ENCODE assay signal across 8 cellular contexts in genomic region chr20:62239278-62239879, GRCh38. TPM values are rescaled to one million over a fixed set of nuclear protein-coding genes. Genes with fewer than 3 reads are reported as not detected.
DNase-seq lines count a peak whose midpoint lies in the region; ATAC-seq, FAIRE-seq and TF ChIP-seq lines count a peak whose summit lies in the region.

No MANE protein-coding gene starts in this region.

- intact Hi-C loops in activated CD4-positive, alpha-beta memory T cell treated with anti-CD3 and anti-CD28 coated beads for 36 hours (cut with micrococcal nuclease), result loop anchor here (5.0 to 10.0 kb wide), 2 partner anchors 148 to 175 kb away; partner anchors contain the start of genes RPS21 and TAF4

- H3K27ac Mint-ChIP-seq in activated CD4-positive, alpha-beta memory T cell treated with anti-CD3 and anti-CD28 coated beads for 36 hours, result peak overlapping the region; percentile 33
- H3K27ac Mint-ChIP-seq in stimulated activated effector memory CD8-positive, alpha-beta T cell treated with anti-CD3 and anti-CD28 coated beads, Interleukin-12 subunit alpha, Interleukin-12 subunit beta, amount 100 ng/mL, for 72 hours, result peak overlapping the region; percentile 83

- peaks cover 38% of the 10 kb centered on the region for H3K4me1 Mint-ChIP-seq in activated CD4-positive, alpha-beta memory T cell treated with anti-CD3 and anti-CD28 coated beads for 36 hours (ENCODE audit: low read depth)
- peaks cover 35% of the 10 kb centered on the region for H3K4me1 Mint-ChIP-seq in stimulated activated effector memory CD8-positive, alpha-beta T cell treated with anti-CD3 and anti-CD28 coated beads, Interleukin-12 subunit alpha, Interleukin-12 subunit beta, amount 100 ng/mL, for 72 hours

- POLR2A ChIA-PET in activated CD4-positive, alpha-beta memory T cell treated with anti-CD3 and anti-CD28 coated beads for 36 hours (lab: Charles Lee), result no interaction called here

- H3K9me3 Mint-ChIP-seq in activated CD4-positive, alpha-beta memory T cell treated with anti-CD3 and anti-CD28 coated beads for 36 hours, result no peaks in the 10 kb centered on the region
- H3K9me3 Mint-ChIP-seq in stimulated activated effector memory CD8-positive, alpha-beta T cell treated with anti-CD3 and anti-CD28 coated beads, Interleukin-12 subunit alpha, Interleukin-12 subunit beta, amount 100 ng/mL, for 72 hours, result no peaks in the 10 kb centered on the region

- H3K27me3 Mint-ChIP-seq in activated CD4-positive, alpha-beta memory T cell treated with anti-CD3 and anti-CD28 coated beads for 36 hours, result no peaks in the 10 kb centered on the region

- TF ChIP-seq CTCF in HFF-Myc (IDR thresholded peaks at IDR 0.05; ENCODE audit: low read depth, low read length, missing control alignments), result no peak

- no peak for DNase-seq in HFF-Myc (ENCODE audit: extremely low read depth, low read depth)
- DNase-seq in activated CD4-positive, alpha-beta memory T cell treated with anti-CD3 and anti-CD28 coated beads for 36 hours, result no peak
- no peak for DNase-seq in stimulated activated effector memory CD8-positive, alpha-beta T cell treated with anti-CD3 and anti-CD28 coated beads, Interleukin-12 subunit alpha, Interleukin-12 subunit beta, amount 100 ng/mL, for 72 hours (ENCODE audit: low spot score in 2 of 2)
- DNase-seq in GM19238 (ENCODE audit: insufficient read length, low spot score), result no peak
- DNase-seq in CD1c-positive myeloid dendritic cell (ENCODE audit: extremely low spot score), result no peak
- no peak for DNase-seq in frontal cortex (ENCODE audit: low spot score in 2 of 2)
- DNase-seq in HCEC 1CT, result no peak

- no peak for FAIRE-seq in frontal cortex (lab: Jason Lieb, UNC)

- CTCF ChIA-PET in activated CD4-positive, alpha-beta memory T cell treated with anti-CD3 and anti-CD28 coated beads for 36 hours (lab: Charles Lee), result no interaction called here

- no peak for ATAC-seq in stimulated activated effector memory CD8-positive, alpha-beta T cell treated with anti-CD3 and anti-CD28 coated beads, Interleukin-12 subunit alpha, Interleukin-12 subunit beta, amount 100 ng/mL, for 72 hours

- no peaks in the 10 kb centered on the region for H3K36me3 Mint-ChIP-seq in activated CD4-positive, alpha-beta memory T cell treated with anti-CD3 and anti-CD28 coated beads for 36 hours
- H3K36me3 Mint-ChIP-seq in stimulated activated effector memory CD8-positive, alpha-beta T cell treated with anti-CD3 and anti-CD28 coated beads, Interleukin-12 subunit alpha, Interleukin-12 subunit beta, amount 100 ng/mL, for 72 hours, result peaks cover 7% of the 10 kb centered on the region

- H3K4me3 Mint-ChIP-seq in activated CD4-positive, alpha-beta memory T cell treated with anti-CD3 and anti-CD28 coated beads for 36 hours, result peak overlapping the region; percentile 78
- H3K4me3 Mint-ChIP-seq in stimulated activated effector memory CD8-positive, alpha-beta T cell treated with anti-CD3 and anti-CD28 coated beads, Interleukin-12 subunit alpha, Interleukin-12 subunit beta, amount 100 ng/mL, for 72 hours, result peak overlapping the region; percentile 73

- H3K4me3 ChIP-seq in HFF-Myc (replicated peaks; ENCODE audit: low read depth, low read length) (peak overlapping the region; percentile 58), iPS-11a (ENCODE audit: low read depth, low read length) (peak overlapping the region; percentile 75)

RNA-seq across cellular contexts. Expression of gene OSBPL2, which starts 1.1 kb away (rescaled TPM):
- 10 to 100 TPM; 25.4 to 29.3 TPM for total RNA-seq in activated CD4-positive, alpha-beta memory T cell treated with anti-CD3 and anti-CD28 coated beads for 36 hours
- total RNA-seq in frontal cortex, result 42.4 TPM

RNA-seq across cellular contexts. Expression of gene HRH3, which starts 19.3 kb away (rescaled TPM):
- total RNA-seq in activated CD4-positive, alpha-beta memory T cell treated with anti-CD3 and anti-CD28 coated beads for 36 hours, result not detected
- 0.82 TPM for total RNA-seq in frontal cortex

RNA-seq across cellular contexts. Expression of gene MTG2, which starts 56.6 kb away (rescaled TPM):
- 10 to 100 TPM; 31.4 to 32.5 TPM for total RNA-seq in activated CD4-positive, alpha-beta memory T cell treated with anti-CD3 and anti-CD28 coated beads for 36 hours
- 17.5 TPM for total RNA-seq in frontal cortex
